8 cellular contexts compared by ENCODE assay signal in genomic region chr12:94261781-94262180, GRCh38.
DNase-seq lines count a peak whose midpoint lies in the region; ATAC-seq and TF ChIP-seq lines count a peak whose summit lies in the region.

No MANE protein-coding gene starts in this region.

- H3K27ac ChIP-seq in heart right ventricle (peak overlapping the region; percentile 8 to 94 (median 85)), aorta (ENCODE audit: low read depth in 1 of 2, low read length in 2 of 2) (peak overlapping the region in 1 of 2 donors; percentile 11)

- H3K4me3 ChIP-seq in heart right ventricle (peak overlapping the region in 9 of 10 donors; percentile 14 to 64 (median 58)), aorta (ENCODE audit: low read length in 2 of 2) (peak overlapping the region; percentile 23 to 69)

- ATAC-seq in heart right ventricle (no peak), Right ventricle myocardium inferior (no peak), aorta (ENCODE audit: low FRiP score) (peak; percentile 19), GM18867 (IDR thresholded peaks at IDR 0.05; ENCODE audit: unreplicated experiment) (no peak), HG03442 (IDR thresholded peaks at IDR 0.05; ENCODE audit: unreplicated experiment) (no peak)

- H3K36me3 Mint-ChIP-seq in MCF 10A (ENCODE audit: insufficient read depth, unreplicated experiment) (peaks cover 1% of the 10 kb centered on the region), mesothelial cell of epicardium (no peaks in the 10 kb centered on the region)

- intact Hi-C loops in heart right ventricle (cut with DNase I), result loop anchor here in 1 of 10 donors (10.0 kb wide), 1 partner anchor 117 kb away; the partner anchor contains the start of gene PLXNC1
- intact Hi-C loops in Right ventricle myocardium inferior (cut with DNase I), result no loop called here
- intact Hi-C loops in MCF 10A (cut with micrococcal nuclease), result loop anchor here (10.0 kb wide), 1 partner anchor 127 kb away; no protein-coding TSS in a partner anchor
- intact Hi-C loops in aorta (cut with DNase I), result loop anchor here (5.0 to 10.0 kb wide), 2 partner anchors 41 to 193 kb away; partner anchors contain the start of gene CEP83 (in 1 of the 2)

- H3K36me3 ChIP-seq in heart right ventricle, result peaks cover 0 to 31% (median 0%) of the 10 kb centered on the region in 9 donors
- no peaks in the 10 kb centered on the region for H3K36me3 ChIP-seq in aorta (ENCODE audit: control insufficient read depth in 1 of 2, insufficient read depth in 2 of 2, low read length in 1 of 2)

- POLR2A ChIA-PET in MCF 10A (lab: Yijun Ruan, JAX), result interaction anchor here (0.7 to 2.1 kb wide), 8 partner anchors 11 to 1980 kb away, joined by 3 to 12 read pairs (median 4); no protein-coding TSS in a partner anchor

- H3K4me1 ChIP-seq in heart right ventricle (peaks cover 0 to 64% (median 38%) of the 10 kb centered on the region in 9 donors), aorta (ENCODE audit: control insufficient read depth in 1 of 2, insufficient read depth in 2 of 2, low read length in 2 of 2) (no peaks in the 10 kb centered on the region)

- BruUV-seq in MCF 10A (replicated peaks; lab: Mats Ljungman, UMichigan), result no TSS peak

- H3K4me1 Mint-ChIP-seq in MCF 10A (ENCODE audit: insufficient read depth, unreplicated experiment) (peaks cover 9% of the 10 kb centered on the region), mesothelial cell of epicardium (peaks cover 56% of the 10 kb centered on the region)

- no peak for DNase-seq in heart right ventricle
- DNase-seq in Right ventricle myocardium inferior (ENCODE audit: missing footprints), result no peak
- no peak for DNase-seq in MCF 10A (ENCODE audit: unreplicated experiment)
- no peak for DNase-seq in mesothelial cell of epicardium (ENCODE audit: low spot score in 2 of 2, unreplicated experiment in 2 of 2)
- no peak for DNase-seq in aorta
- no peak for DNase-seq in HK-2 (ENCODE audit: unreplicated experiment)

- peak overlapping the region; percentile 81 for H3K4me3 Mint-ChIP-seq in MCF 10A (ENCODE audit: unreplicated experiment)
- H3K4me3 Mint-ChIP-seq in mesothelial cell of epicardium, result peak overlapping the region; percentile 58

- CTCF ChIA-PET in MCF 10A (lab: Yijun Ruan, JAX), result interaction anchor here (0.6 kb wide), 1 partner anchor 841 kb away, joined by 3 read pairs; no protein-coding TSS in a partner anchor

- 44 to 46% methylated on average over 3 of the region's 3 CpGs for WGBS in heart right ventricle, 2 donors
- 7 to 18% methylated on average over 3 of the region's 3 CpGs for WGBS in aorta, 2 donors

- H3K27me3 ChIP-seq in heart right ventricle (no peaks in the 10 kb centered on the region), aorta (ENCODE audit: control insufficient read depth in 1 of 2, insufficient read depth in 2 of 2, low read length in 1 of 2) (no peaks in the 10 kb centered on the region)

- no peak overlapping the region for H3K27ac Mint-ChIP-seq in MCF 10A (ENCODE audit: low read depth, unreplicated experiment)
- peak overlapping the region; percentile 98 for H3K27ac Mint-ChIP-seq in mesothelial cell of epicardium

- TF ChIP-seq CTCF in heart right ventricle (IDR thresholded peaks at IDR 0.05) (no peak), MCF 10A (IDR thresholded peaks at IDR 0.05; ENCODE audit: unreplicated experiment) (no peak), mesothelial cell of epicardium (IDR thresholded peaks at IDR 0.05; ENCODE audit: unreplicated experiment) (no peak)

- H3K9me3 Mint-ChIP-seq in MCF 10A (ENCODE audit: unreplicated experiment), result no peaks in the 10 kb centered on the region
- H3K9me3 Mint-ChIP-seq in mesothelial cell of epicardium, result no peaks in the 10 kb centered on the region

- H3K27me3 Mint-ChIP-seq in MCF 10A (ENCODE audit: insufficient read depth, unreplicated experiment) (no peaks in the 10 kb centered on the region), mesothelial cell of epicardium (ENCODE audit: low read depth) (peaks cover 5% of the 10 kb centered on the region)

- no peaks in the 10 kb centered on the region for H3K9me3 ChIP-seq in heart right ventricle
- H3K9me3 ChIP-seq in aorta (ENCODE audit: control insufficient read depth, low read length), result no peaks in the 10 kb centered on the region
